Comparison of ENCODE assay signal across 15 cellular contexts in the genomic region with DNA sequence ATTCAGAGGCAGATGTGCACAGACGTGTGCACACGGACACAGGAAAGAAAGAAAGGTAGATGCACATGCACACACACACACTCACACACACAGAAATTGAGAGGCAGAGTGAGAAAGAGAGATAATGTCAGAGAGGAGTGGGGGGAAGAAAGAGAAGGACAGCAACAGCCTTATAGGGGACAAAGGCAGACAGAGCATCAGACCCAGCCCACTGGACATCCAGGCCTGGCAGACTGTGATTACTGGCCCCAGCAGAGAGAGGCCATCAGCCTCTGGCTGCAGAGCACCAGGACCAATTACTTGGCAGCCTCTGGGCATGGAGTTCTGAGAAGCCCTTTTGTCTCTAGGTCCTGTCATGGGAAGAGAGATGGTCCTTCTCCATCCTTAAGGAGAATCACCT.
DNase-seq lines count a peak whose midpoint lies in the region; ATAC-seq, FAIRE-seq and TF ChIP-seq lines count a peak whose summit lies in the region.
"Had no signal": no experiment of that assay in that cellular context is flagged by ENCODE, and none has a peak within 500 bp of the region (broad histone marks: within the 10 kb centered on the region; RNA-seq: fewer than 3 reads in every experiment).

No MANE protein-coding gene starts in this region.

- no peaks in the 10 kb centered on the region for H3K36me3 Mint-ChIP-seq in stimulated activated memory B cell treated with anti-CD40 and anti-IgM and Interleukin-4, amounts not matched to agents 10 μg/mL and 1 μg/mL and 100 μg/mL, for 72 hours
- H3K36me3 Mint-ChIP-seq: CD8-positive, alpha-beta T cell had no signal

- H2AK5ac ChIP-seq in H1 (ENCODE audit: low read depth, low read length): 0 out of 2 replicates have a peak overlapping the region, but pooled peaks have one; percentile 53

- POLR2A ChIA-PET in H1 (lab: Charles Lee; ENCODE audit: partially characterized antibody): no interaction called here

- H3K79me2 ChIP-seq in H1 (ENCODE audit: control insufficient read depth in 1 of 2, insufficient read depth in 2 of 2, low read length in 2 of 2): no peaks in the 10 kb centered on the region

- H3K36me3 ChIP-seq in H1 (ENCODE audit: control insufficient read depth in 2 of 4, insufficient read depth in 4 of 4, low read length in 3 of 4) (no peaks in the 10 kb centered on the region), spleen (no peaks in the 10 kb centered on the region)
- H3K36me3 ChIP-seq: BLaER1 treated with 17β-estradiol and CSF1 and Interleukin-3, amounts not matched to agents 10 nM and 100 nM had no signal

- H2AFZ ChIP-seq in H1 (ENCODE audit: low read length): no peak overlapping the region

- H3K56ac ChIP-seq in H1 (replicated peaks; ENCODE audit: insufficient read length, low read depth, low read length): no peak overlapping the region

- no peak overlapping the region for H4K8ac ChIP-seq in H1 (ENCODE audit: extremely low read depth, insufficient read depth, low read length)

- H3K27ac Mint-ChIP-seq in stimulated activated naive CD8-positive, alpha-beta T cell treated with anti-CD3 and anti-CD28 coated beads, Interleukin-15, amount 100 ng/mL, for 72 hours: no peak overlapping the region
- no peak overlapping the region for H3K27ac Mint-ChIP-seq in stimulated activated memory B cell treated with anti-CD40 and anti-IgM and Interleukin-4, amounts not matched to agents 10 μg/mL and 1 μg/mL and 100 μg/mL, for 72 hours
- H3K27ac Mint-ChIP-seq: B cell; CD8-positive, alpha-beta T cell had no signal

- H3K4me1 Mint-ChIP-seq in stimulated activated naive CD8-positive, alpha-beta T cell treated with anti-CD3 and anti-CD28 coated beads, Interleukin-15, amount 100 ng/mL, for 72 hours: no peaks in the 10 kb centered on the region
- no peaks in the 10 kb centered on the region for H3K4me1 Mint-ChIP-seq in stimulated activated memory B cell treated with anti-CD40 and anti-IgM and Interleukin-4, amounts not matched to agents 10 μg/mL and 1 μg/mL and 100 μg/mL, for 72 hours
- H3K4me1 Mint-ChIP-seq: B cell had no signal

- no peak for TF ChIP-seq EP300 in H1 (IDR thresholded peaks at IDR 0.05; ENCODE audit: borderline replicate concordance in 1 of 2, low read depth in 2 of 2, low read length in 2 of 2)

- TF ChIP-seq POLR2A in H1 (IDR thresholded peaks at IDR 0.05; ENCODE audit: control extremely low read depth in 1 of 2, low read depth in 2 of 2, low read length in 2 of 2) (no peak), spleen (IDR thresholded peaks at IDR 0.05) (no peak)

- intact Hi-C loops in spleen (cut with DNase I; ENCODE audit: low total_unique reads): no loop called here

- H4K91ac ChIP-seq in H1 (replicated peaks; ENCODE audit: insufficient read length, low read length): no peak overlapping the region

- H3K4me3 ChIP-seq in H1 (ENCODE audit: extremely low read depth in 1 of 4, insufficient read depth in 2 of 4, low read depth in 3 of 4, low read length in 4 of 4): no peak overlapping the region
- no peak overlapping the region for H3K4me3 ChIP-seq in spleen
- H3K4me3 ChIP-seq: BLaER1 treated with 17β-estradiol and CSF1 and Interleukin-3, amounts not matched to agents 10 nM and 100 nM; GM12878 had no signal

- no peak overlapping the region for H2BK12ac ChIP-seq in H1 (ENCODE audit: low read depth, low read length)

- H3K9ac ChIP-seq in H1 (replicated peaks in 1 of 4; ENCODE audit: extremely low read depth in 1 of 4, low read depth in 3 of 4, low read length in 3 of 4): no peak overlapping the region
- H3K9ac ChIP-seq: BLaER1 treated with 17β-estradiol and CSF1 and Interleukin-3, amounts not matched to agents 10 nM and 100 nM had no signal

- H3K27me3 ChIP-seq in H1 (replicated peaks in 1 of 4; ENCODE audit: control insufficient read depth in 3 of 4, extremely low read depth in 1 of 4, insufficient read depth in 3 of 4, low read length in 3 of 4) (no peaks in the 10 kb centered on the region), spleen (replicated peaks in 1 of 7) (peaks cover 0 to 6% (median 0%) of the 10 kb centered on the region in 7 donors)
- H3K27me3 ChIP-seq: BLaER1 treated with 17β-estradiol and CSF1 and Interleukin-3, amounts not matched to agents 10 nM and 100 nM had no signal

- H3K27ac ChIP-seq in H1 (ENCODE audit: low read depth, low read length) (no peak overlapping the region), spleen (no peak overlapping the region)
- H3K27ac ChIP-seq: BLaER1 treated with 17β-estradiol and CSF1 and Interleukin-3, amounts not matched to agents 10 nM and 100 nM had no signal

- TF ChIP-seq CTCF in H1 (IDR thresholded peaks at IDR 0.05; ENCODE audit: control extremely low read depth in 1 of 3, insufficient read depth in 1 of 3, low read depth in 1 of 3, low read length in 3 of 3) (no peak), spleen (IDR thresholded peaks at IDR 0.05 in 8 of 11, conservative IDR thresholded peaks at IDR 0.05 in 3 of 11) (no peak)

- H3K4me2 ChIP-seq in H1 (ENCODE audit: insufficient read depth in 1 of 2, low read depth in 2 of 2, low read length in 2 of 2): no peak overlapping the region
- H3K4me2 ChIP-seq: BLaER1 treated with 17β-estradiol and CSF1 and Interleukin-3, amounts not matched to agents 10 nM and 100 nM had no signal

- H4K5ac ChIP-seq in H1 (ENCODE audit: insufficient read length, low read depth, low read length): no peak overlapping the region

- no peaks in the 10 kb centered on the region for H3K9me3 ChIP-seq in H1 (ENCODE audit: insufficient read depth in 2 of 2, low read depth in 1 of 2, low read length in 1 of 2)
- H3K9me3 ChIP-seq in spleen: no peaks in the 10 kb centered on the region
- H3K9me3 ChIP-seq: BLaER1 treated with 17β-estradiol and CSF1 and Interleukin-3, amounts not matched to agents 10 nM and 100 nM had no signal

- peak; percentile 42 for ATAC-seq in stimulated activated naive CD8-positive, alpha-beta T cell treated with anti-CD3 and anti-CD28 coated beads, Interleukin-15, amount 100 ng/mL, for 72 hours
- ATAC-seq in stimulated activated naive CD8-positive, alpha-beta T cell treated with anti-CD3 and anti-CD28 coated beads, Interleukin-15, Interleukin-2, amounts not matched to agents 100 U/mL and 50 U/mL, for 24 hours: no peak
- peak; percentile 62 for ATAC-seq in stimulated activated memory B cell treated with anti-CD40 and anti-IgM and Interleukin-4, amounts not matched to agents 10 μg/mL and 1 μg/mL and 100 μg/mL, for 72 hours
- ATAC-seq: CD8-positive, alpha-beta T cell; GM12878 had no signal

- FAIRE-seq in H1 (lab: Jason Lieb, UNC): no peak
- FAIRE-seq: GM12878, H54 had no signal

- H3K23me2 ChIP-seq in H1 (ENCODE audit: low read depth, low read length): peaks cover 6% of the 10 kb centered on the region; the same call in 1 of the 2 replicates

- H2BK5ac ChIP-seq in H1 (ENCODE audit: low read depth, low read length): no peak overlapping the region

- no peak overlapping the region for H2BK120ac ChIP-seq in H1 (replicated peaks; ENCODE audit: low read depth, low read length)

- no peak overlapping the region for H3K4me3 Mint-ChIP-seq in stimulated activated naive CD8-positive, alpha-beta T cell treated with anti-CD3 and anti-CD28 coated beads, Interleukin-15, amount 100 ng/mL, for 72 hours
- H3K4me3 Mint-ChIP-seq in stimulated activated memory B cell treated with anti-CD40 and anti-IgM and Interleukin-4, amounts not matched to agents 10 μg/mL and 1 μg/mL and 100 μg/mL, for 72 hours: no peak overlapping the region
- H3K4me3 Mint-ChIP-seq: B cell; CD8-positive, alpha-beta T cell had no signal

- H2BK15ac ChIP-seq in H1 (ENCODE audit: low read length): no peak overlapping the region

- DNase-seq in stimulated activated naive CD8-positive, alpha-beta T cell treated with anti-CD3 and anti-CD28 coated beads, Interleukin-15, amount 100 ng/mL, for 72 hours: no peak
- DNase-seq in stimulated activated naive CD8-positive, alpha-beta T cell treated with anti-CD3 and anti-CD28 coated beads, Interleukin-15, Interleukin-2, amounts not matched to agents 100 U/mL and 50 U/mL, for 24 hours: no peak
- DNase-seq in H1 (ENCODE audit: low read depth in 1 of 2, low spot score in 2 of 2) (no peak), NCI-H2081 (lab: John Stamatoyannopoulos, UW) (no peak), spleen (no peak), NCI-H526 (lab: John Stamatoyannopoulos, UW) (no peak)
- DNase-seq: Calu3; CD8-positive, alpha-beta T cell; DMS79 treated with DMSO at 0.1 percent for 48 hours; HCEC 1CT had no signal

- peaks cover 9% of the 10 kb centered on the region for H3K27me3 Mint-ChIP-seq in stimulated activated naive CD8-positive, alpha-beta T cell treated with anti-CD3 and anti-CD28 coated beads, Interleukin-15, amount 100 ng/mL, for 72 hours
- H3K27me3 Mint-ChIP-seq in stimulated activated memory B cell treated with anti-CD40 and anti-IgM and Interleukin-4, amounts not matched to agents 10 μg/mL and 1 μg/mL and 100 μg/mL, for 72 hours: peaks cover 13% of the 10 kb centered on the region

- no peaks in the 10 kb centered on the region for H3K9me3 Mint-ChIP-seq in stimulated activated naive CD8-positive, alpha-beta T cell treated with anti-CD3 and anti-CD28 coated beads, Interleukin-15, amount 100 ng/mL, for 72 hours
- no peaks in the 10 kb centered on the region for H3K9me3 Mint-ChIP-seq in stimulated activated memory B cell treated with anti-CD40 and anti-IgM and Interleukin-4, amounts not matched to agents 10 μg/mL and 1 μg/mL and 100 μg/mL, for 72 hours
- H3K9me3 Mint-ChIP-seq: CD8-positive, alpha-beta T cell had no signal

- H3K4me1 ChIP-seq in H1 (replicated peaks in 1 of 4; ENCODE audit: control insufficient read depth in 3 of 4, insufficient read depth in 4 of 4, low read length in 3 of 4) (peaks cover 0 to 4% (median 0%) of the 10 kb centered on the region in 4 experiments; a peak in 1 of 7 replicates), spleen (no peaks in the 10 kb centered on the region)
- H3K4me1 ChIP-seq: BLaER1 treated with 17β-estradiol and CSF1 and Interleukin-3, amounts not matched to agents 10 nM and 100 nM had no signal

- no peak overlapping the region for H2BK20ac ChIP-seq in H1 (ENCODE audit: low read length)

- H3K4ac ChIP-seq in H1 (replicated peaks; ENCODE audit: insufficient read length, low read depth, low read length): no peak overlapping the region

- no peak for TF ChIP-seq RAD21 in H1 (IDR thresholded peaks at IDR 0.05 in 1 of 2, conservative IDR thresholded peaks at IDR 0.05 in 1 of 2; ENCODE audit: low read depth in 2 of 2, low read length in 2 of 2)

- CTCF ChIA-PET in H1 (lab: Charles Lee; ENCODE audit: partially characterized antibody): interaction anchor here (0.7 to 3.0 kb wide), 4 partner anchors 20 to 219 kb away, joined by 3 to 16 read pairs (median 3); no protein-coding TSS in a partner anchor

- H3K79me1 ChIP-seq in H1 (ENCODE audit: low read depth, low read length): no peaks in the 10 kb centered on the region

- H3K23ac ChIP-seq in H1 (ENCODE audit: insufficient read length): no peak overlapping the region

- 46% methylated on average over 2 of the region's 2 CpGs; no CpG with 5 or more reads in 1 of the 2 experiments for WGBS in H1 (ENCODE audit: extremely low coverage in 1 of 2, insufficient coverage in 1 of 2, insufficient read length in 1 of 2, insufficient replicate concordance in 2 of 2, low coverage in 1 of 2, low lambda C conversion rate in 2 of 2, missing lambda C conversion rate in 1 of 2), 2 experiments
- 34 to 49% (median 42%) methylated on average over 2 of the region's 2 CpGs for WGBS in spleen, 5 donors

- no peaks in the 10 kb centered on the region for H4K20me1 ChIP-seq in H1 (replicated peaks in 1 of 2; ENCODE audit: control insufficient read depth in 1 of 2, insufficient read depth in 2 of 2, low read length in 2 of 2)
- H4K20me1 ChIP-seq: BLaER1 treated with 17β-estradiol and CSF1 and Interleukin-3, amounts not matched to agents 10 nM and 100 nM had no signal

- H3K18ac ChIP-seq in H1 (ENCODE audit: extremely low read depth, low read length): no peak overlapping the region

- no peak overlapping the region for H3K14ac ChIP-seq in H1 (ENCODE audit: insufficient read length)
